In the genomic region with DNA sequence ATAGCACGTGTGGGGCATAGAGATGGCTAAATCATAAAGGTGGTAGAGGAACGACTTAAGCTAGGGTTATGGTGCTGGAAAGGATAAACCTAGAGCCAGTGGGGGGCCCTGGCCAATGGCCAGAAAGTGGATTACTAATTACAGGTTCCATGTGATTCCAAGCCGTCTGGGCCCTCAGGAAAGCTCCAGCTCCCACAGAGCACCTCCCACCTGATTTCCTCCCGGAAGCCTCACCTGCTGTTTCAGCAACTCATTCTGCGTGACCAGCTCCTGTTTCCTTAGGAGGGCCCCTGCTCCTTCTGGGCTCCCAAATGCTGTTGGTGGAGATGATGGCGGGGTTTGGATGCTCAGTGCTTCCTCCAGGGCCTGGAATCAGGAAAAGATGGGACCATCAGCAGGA, we compare ENCODE assay signal across 24 cellular contexts. TPM values are rescaled to one million over a fixed set of nuclear protein-coding genes. Genes with fewer than 3 reads are reported as not detected.
DNase-seq lines count a peak whose midpoint lies in the region; ATAC-seq and TF ChIP-seq lines count a peak whose summit lies in the region.
"Had no signal": no experiment of that assay in that cellular context is flagged by ENCODE, and none has a peak within 500 bp of the region (broad histone marks: within the 10 kb centered on the region; RNA-seq: fewer than 3 reads in every experiment).

No MANE protein-coding gene starts in this region.

- in situ Hi-C loops in G401 (cut with HindIII; ENCODE audit: low sequenced_read_pairs), result no loop called here

- no peak for ATAC-seq in HG02981 (IDR thresholded peaks at IDR 0.05; ENCODE audit: unreplicated experiment)
- ATAC-seq in GM19023 (IDR thresholded peaks at IDR 0.05; ENCODE audit: unreplicated experiment), result no peak
- ATAC-seq in GM21367 (IDR thresholded peaks at IDR 0.05; ENCODE audit: unreplicated experiment), result no peak
- ATAC-seq: activated CD4-positive, CD25-positive, alpha-beta regulatory T cell treated with anti-CD3 and anti-CD28 coated beads, Interleukin-2, amount 50 U/mL, for 24 hours; activated CD8-positive, alpha-beta memory T cell treated with anti-CD3 and anti-CD28 coated beads, Interleukin-2, amount 10 ng/mL, durations not matched to agents 7 days and 5 days; heart right ventricle had no signal

- intact Hi-C loops in breast epithelium (cut with DNase I; ENCODE audit: low total_unique reads), result no loop called here

- H3K27ac ChIP-seq in breast epithelium (peak overlapping the region; percentile 72 to 83), parathyroid adenoma (peak overlapping the region; percentile 90)
- H3K27ac ChIP-seq: neutrophil, SJCRH30 had no signal

- TF ChIP-seq CTCF in breast epithelium (IDR thresholded peaks at IDR 0.05) (no peak), parathyroid adenoma (IDR thresholded peaks at IDR 0.05) (no peak)

- no peak overlapping the region for H3K9ac ChIP-seq in parathyroid adenoma

- no peaks in the 10 kb centered on the region for H3K4me1 ChIP-seq in breast epithelium
- H3K4me1 ChIP-seq in parathyroid adenoma, result peaks cover 31% of the 10 kb centered on the region
- H3K4me1 ChIP-seq: SJCRH30 had no signal

- no peaks in the 10 kb centered on the region for H3K27me3 ChIP-seq in breast epithelium
- no peaks in the 10 kb centered on the region for H3K27me3 ChIP-seq in parathyroid adenoma (ENCODE audit: control insufficient read depth, insufficient read depth, low read length)
- H3K27me3 ChIP-seq: heart right ventricle, neutrophil, right atrium auricular region, SJCRH30 had no signal

- DNase-seq in G401 (ENCODE audit: low spot score), result peak; percentile 79
- DNase-seq in NCI-H2171 (lab: John Stamatoyannopoulos, UW), result peak; percentile 28
- DNase-seq in breast epithelium (ENCODE audit: low spot score in 2 of 2), result no peak
- no peak for DNase-seq in epidermal melanocyte (ENCODE audit: insufficient read length, low spot score)
- DNase-seq: activated CD8-positive, alpha-beta memory T cell treated with anti-CD3 and anti-CD28 coated beads, Interleukin-2, amount 10 ng/mL, durations not matched to agents 7 days and 5 days; activated gamma-delta T cell treated with Interleukin-2 at 50 U/mL for 16 hours; amniotic stem cell; CD4-positive, alpha-beta T cell; central memory CD4-positive, alpha-beta T cell; effector CD8-positive, alpha-beta T cell; heart right ventricle; islet precursor cell; KG1; NCI-H1092; NCI-H446 treated with DMSO at 0.1 percent for 48 hours; SJCRH30 had no signal

- H3K36me3 ChIP-seq in breast epithelium (peaks cover 4% of the 10 kb centered on the region), parathyroid adenoma (ENCODE audit: control insufficient read depth, insufficient read depth, low read length) (no peaks in the 10 kb centered on the region)

- peak overlapping the region; percentile 14 for H3K4me2 ChIP-seq in parathyroid adenoma (ENCODE audit: low read length)

- H3K9me3 ChIP-seq in breast epithelium (no peaks in the 10 kb centered on the region), parathyroid adenoma (ENCODE audit: control insufficient read depth, low read length) (no peaks in the 10 kb centered on the region)
- H3K9me3 ChIP-seq: heart right ventricle, right atrium auricular region, SJCRH30 had no signal

- no peak overlapping the region for H2AFZ ChIP-seq in parathyroid adenoma

- no peaks in the 10 kb centered on the region for H3K79me2 ChIP-seq in parathyroid adenoma

- H3K4me3 ChIP-seq in breast epithelium, result no peak overlapping the region
- no peak overlapping the region for H3K4me3 ChIP-seq in parathyroid adenoma (ENCODE audit: low read depth, low read length)
- H3K4me3 ChIP-seq: heart right ventricle, right atrium auricular region, SJCRH30 had no signal

- no peak for TF ChIP-seq POLR2A in breast epithelium (IDR thresholded peaks at IDR 0.05)

RNA-seq across cellular contexts. Expression of gene GPX3, which starts 16.2 kb away (rescaled TPM):
- 8.4 and 15.5 TPM in 2 replicates for total RNA-seq in G401 (2014; rRNA removed; shearing (Covaris generic))
- total RNA-seq in breast epithelium, result 1,000 to 10,000 TPM; 1,215 to 5,290 (median 2,830) TPM
- total RNA-seq: activated CD8-positive, alpha-beta memory T cell treated with anti-CD3 and anti-CD28 coated beads, Interleukin-2, amount 10 ng/mL, durations not matched to agents 7 days and 5 days; T-helper 2 cell treated with Interferon-gamma antibody and Interleukin-4, amounts not matched to agents 100 ng/mL and 5 ng/mL, for 36 hours had no signal

RNA-seq across cellular contexts. Expression of gene TNIP1, which starts 44.3 kb away (rescaled TPM):
- total RNA-seq in G401 (2014; rRNA removed; shearing (Covaris generic)), result 32.2 and 40.4 TPM in 2 replicates
- total RNA-seq in breast epithelium, result 100 to 1,000 TPM in 1 of 3 donors, 10 to 100 TPM in 2; 65.3 to 221 (median 91.8) TPM

Comparison
In these comparisons a context has a peak if more than half of its experiments do, and no peak if none do; other contexts are left out.
1. DNase-seq: peak in G401 (single experiment) and NCI-H2171 (single experiment); none in breast epithelium (0 of 2) and epidermal melanocyte (single experiment).
2. RNA of gene GPX3, which starts 16.2 kb away (total RNA-seq): 1,215 to 5,290 TPM in breast epithelium; 8.4 to 15.5 TPM in G401; every median in the first group is over 10 times any median in the second.